Comparison of ENCODE assay signal across 22 cellular contexts in the genomic region with DNA sequence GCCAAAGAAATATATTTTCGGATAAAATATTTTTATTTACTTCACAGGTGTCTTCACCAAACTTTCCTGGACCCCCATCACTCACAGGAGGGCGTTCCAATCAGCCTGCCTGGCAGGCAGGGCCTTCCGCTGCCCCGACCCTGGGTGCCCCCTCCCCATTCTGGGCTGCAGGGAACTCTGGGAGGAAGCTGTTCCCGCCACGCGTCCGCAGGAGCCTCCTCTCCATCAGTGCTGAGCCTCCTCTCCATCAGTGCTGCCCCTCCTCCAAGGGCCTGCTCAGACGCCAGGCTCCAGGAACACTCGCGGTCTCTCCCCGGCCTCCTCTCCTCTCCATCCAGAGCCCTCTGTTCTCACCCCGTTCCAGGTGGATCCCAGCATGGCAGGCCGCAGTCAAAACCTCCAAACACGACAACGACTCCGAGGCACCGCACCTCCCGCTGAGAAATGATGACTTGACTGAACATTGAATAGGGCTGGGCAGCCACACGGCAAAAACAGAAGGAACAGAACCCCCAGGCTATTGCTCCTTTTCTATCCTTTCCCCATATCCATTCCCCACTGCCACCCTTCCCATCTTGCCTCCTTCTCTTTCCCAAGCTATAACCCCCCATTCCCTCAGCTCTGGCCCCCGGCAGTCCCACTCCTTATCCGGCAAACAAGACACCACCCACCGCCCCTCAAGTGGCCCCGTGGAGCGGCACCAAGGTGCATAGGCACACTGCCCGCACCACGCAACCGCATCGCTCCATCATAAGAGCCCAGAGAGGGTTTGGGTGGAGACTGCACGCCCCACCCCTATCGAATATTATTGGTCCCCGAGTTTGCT.
"Had no signal": no experiment of that assay in that cellular context is flagged by ENCODE, and none has a peak within 500 bp of the region (broad histone marks: within the 10 kb centered on the region; RNA-seq: fewer than 3 reads in every experiment).

No MANE protein-coding gene starts in this region.

- H3K4me1 ChIP-seq: ascending aorta, breast epithelium, gastrocnemius medialis, heart right ventricle, tibial nerve, uterus had no signal

- H3K9me3 Mint-ChIP-seq: activated B cell treated with CpG ODN at 0.5 μM for 24 hours; activated naive CD4-positive, alpha-beta T cell treated with anti-CD3 and anti-CD28 coated beads, Interleukin-2, amount 50 U/mL, for 24 hours; activated T-cell treated with anti-CD3 and anti-CD28 coated beads, Interleukin-2, amount 50 U/mL, for 72 hours; immature natural killer cell; natural killer cell treated with Interleukin-12 subunit alpha and Interleukin-12 subunit beta and Interleukin-15 and Interleukin-18, amount 100 ng/mL, for 72 hours; T-cell had no signal

- H3K27ac ChIP-seq: ascending aorta, breast epithelium, gastrocnemius medialis, heart right ventricle, tibial nerve, uterus had no signal

- H3K36me3 Mint-ChIP-seq: activated naive CD4-positive, alpha-beta T cell treated with anti-CD3 and anti-CD28 coated beads, Interleukin-2, amount 50 U/mL, for 24 hours; immature natural killer cell; natural killer cell treated with Interleukin-12 subunit alpha and Interleukin-12 subunit beta and Interleukin-15 and Interleukin-18, amount 100 ng/mL, for 72 hours; T-cell had no signal

- H3K27ac Mint-ChIP-seq: activated B cell treated with CpG ODN at 0.5 μM for 24 hours; activated CD8-positive, alpha-beta T cell treated with anti-CD3 and anti-CD28 coated beads, Interleukin-2, amount 10 ng/mL, durations not matched to agents 7 days and 5 days; activated naive CD4-positive, alpha-beta T cell treated with anti-CD3 and anti-CD28 coated beads, Interleukin-2, amount 50 U/mL, for 24 hours; activated T-cell treated with anti-CD3 and anti-CD28 coated beads, Interleukin-2, amount 50 U/mL, for 72 hours; natural killer cell treated with Interleukin-12 subunit alpha and Interleukin-12 subunit beta and Interleukin-15 and Interleukin-18, amount 100 ng/mL, for 72 hours had no signal

- H3K4me1 Mint-ChIP-seq: activated B cell treated with CpG ODN at 0.5 μM for 24 hours; activated naive CD4-positive, alpha-beta T cell treated with anti-CD3 and anti-CD28 coated beads, Interleukin-2, amount 50 U/mL, for 24 hours; immature natural killer cell; T-cell had no signal

- H3K4me3 Mint-ChIP-seq: activated B cell treated with CpG ODN at 0.5 μM for 24 hours; activated CD8-positive, alpha-beta T cell treated with anti-CD3 and anti-CD28 coated beads, Interleukin-2, amount 10 ng/mL, durations not matched to agents 7 days and 5 days; activated naive CD4-positive, alpha-beta T cell treated with anti-CD3 and anti-CD28 coated beads, Interleukin-2, amount 50 U/mL, for 24 hours; activated T-cell treated with anti-CD3 and anti-CD28 coated beads, Interleukin-2, amount 50 U/mL, for 72 hours; immature natural killer cell; natural killer cell treated with Interleukin-12 subunit alpha and Interleukin-12 subunit beta and Interleukin-15 and Interleukin-18, amount 100 ng/mL, for 72 hours; T-cell had no signal

- ATAC-seq: activated CD8-positive, alpha-beta T cell treated with anti-CD3 and anti-CD28 coated beads, Interleukin-2, amount 10 ng/mL, durations not matched to agents 7 days and 5 days; activated T-cell treated with anti-CD3 and anti-CD28 coated beads, Interleukin-2, amount 50 U/mL, for 72 hours; gastrocnemius medialis; T-cell had no signal

- DNase-seq: activated B cell treated with CpG ODN at 0.5 μM for 24 hours; activated CD4-positive, alpha-beta T cell treated with anti-CD3 and anti-CD28 coated beads for 48 hours; activated CD8-positive, alpha-beta T cell treated with anti-CD3 and anti-CD28 coated beads, Interleukin-2, amount 10 ng/mL, durations not matched to agents 7 days and 5 days; activated effector memory CD4-positive, alpha-beta T cell treated with anti-CD3 and anti-CD28 coated beads, Interleukin-2, amount 50 U/mL, for 16 hours; activated T-cell treated with anti-CD3 and anti-CD28 coated beads, Interleukin-2, amount 50 U/mL, for 72 hours; cerebellar nuclear complex; effector CD4-positive, alpha-beta T cell; gastrocnemius medialis; heart right ventricle; immature natural killer cell; occipital lobe; stimulated activated CD4-positive, alpha-beta T cell treated with anti-CD3 and anti-CD28 coated beads, Interleukin-12 subunit alpha, Interleukin-12 subunit beta, amount 100 ng/mL, for 4 hours; stimulated activated CD4-positive, alpha-beta T cell treated with anti-CD3 and anti-CD28 coated beads, Interleukin-1b, Interleukin-23, amount 100 ng/mL, for 48 hours; stimulated activated CD8-positive, alpha-beta memory T cell treated with anti-CD3 and anti-CD28 coated beads, Interleukin-4, amount 100 ng/mL, for 48 hours; stimulated activated naive CD4-positive, alpha-beta T cell treated with Interleukin-2 at 50 U/mL for 16 hours; T-cell; uterus had no signal

- H3K27me3 ChIP-seq: ascending aorta, breast epithelium, gastrocnemius medialis, tibial nerve, uterus had no signal

- H3K36me3 ChIP-seq: ascending aorta, breast epithelium, gastrocnemius medialis, heart right ventricle, tibial nerve, uterus had no signal

- H3K4me3 ChIP-seq: ascending aorta, breast epithelium, gastrocnemius medialis, heart right ventricle, tibial nerve, uterus had no signal

- H3K9me3 ChIP-seq: ascending aorta, breast epithelium, gastrocnemius medialis, heart right ventricle, tibial nerve, uterus had no signal
